In genomic region chr1:199691540-199691939, GRCh38 we compare ENCODE assay signal across 11 cellular contexts.
A peak's percentile ranks its signal among the peaks of the same experiment; 100 is the strongest.
DNase-seq lines count a peak whose midpoint lies in the region; ATAC-seq and TF ChIP-seq lines count a peak whose summit lies in the region.
"Had no signal": no experiment of that assay in that cellular context is flagged by ENCODE, and none has a peak within 500 bp of the region (broad histone marks: within the 10 kb centered on the region; RNA-seq: fewer than 3 reads in every experiment).

No MANE protein-coding gene starts in this region.

- H3K9me3 Mint-ChIP-seq in T-cell: no peaks in the 10 kb centered on the region
- H3K9me3 Mint-ChIP-seq: nephron; stimulated activated naive CD8-positive, alpha-beta T cell treated with anti-CD3 and anti-CD28 coated beads, Interleukin-15, amount 100 ng/mL, for 72 hours had no signal

- H3K4me3 ChIP-seq in SJCRH30: no peak overlapping the region
- H3K4me3 ChIP-seq: Peyer's patch had no signal

- H3K4me1 ChIP-seq in SJCRH30: no peaks in the 10 kb centered on the region
- H3K4me1 ChIP-seq: Peyer's patch had no signal

- TF ChIP-seq CTCF in AG09319 (IDR thresholded peaks at IDR 0.05; ENCODE audit: low read depth, low read length): no peak

- H3K27ac ChIP-seq in SJCRH30: no peak overlapping the region
- H3K27ac ChIP-seq: Peyer's patch had no signal

- CTCF ChIA-PET in T-cell (lab: Charles Lee): no interaction called here

- H3K4me1 Mint-ChIP-seq in T-cell: no peaks in the 10 kb centered on the region
- H3K4me1 Mint-ChIP-seq: stimulated activated naive CD8-positive, alpha-beta T cell treated with anti-CD3 and anti-CD28 coated beads, Interleukin-15, amount 100 ng/mL, for 72 hours had no signal

- DNase-seq in AG09319 (ENCODE audit: extremely low read depth, low read depth) (peak; percentile 8), HT-29 (ENCODE audit: low spot score) (peak; percentile 58), RPMI7951 (ENCODE audit: low read depth) (peak; percentile 80), glomerular endothelial cell (ENCODE audit: extremely low read depth, low read depth, low spot score) (peak; percentile 92), T-cell (no peak), SJCRH30 (no peak)
- no peak for DNase-seq in activated naive CD4-positive, alpha-beta T cell treated with anti-CD3 and anti-CD28 coated beads, Interleukin-2, amount 50 U/mL, for 16 hours
- DNase-seq: Peyer's patch; stimulated activated naive CD8-positive, alpha-beta T cell treated with anti-CD3 and anti-CD28 coated beads, Interleukin-15, amount 100 ng/mL, for 72 hours had no signal

- H3K4me3 Mint-ChIP-seq in T-cell: no peak overlapping the region
- H3K4me3 Mint-ChIP-seq: nephron; stimulated activated naive CD8-positive, alpha-beta T cell treated with anti-CD3 and anti-CD28 coated beads, Interleukin-15, amount 100 ng/mL, for 72 hours had no signal

- ATAC-seq in T-cell (replicated peaks in 1 of 4): no peak
- ATAC-seq in GM18907 (IDR thresholded peaks at IDR 0.05; ENCODE audit: unreplicated experiment): no peak
- ATAC-seq: stimulated activated naive CD8-positive, alpha-beta T cell treated with anti-CD3 and anti-CD28 coated beads, Interleukin-15, amount 100 ng/mL, for 72 hours had no signal

- no peaks in the 10 kb centered on the region for H3K36me3 Mint-ChIP-seq in T-cell

- H3K9me3 ChIP-seq in SJCRH30 (replicated peaks): no peaks in the 10 kb centered on the region
- H3K9me3 ChIP-seq: Peyer's patch had no signal

- peaks cover 31 to 32% of the 10 kb centered on the region in 2 donors for H3K27me3 Mint-ChIP-seq in T-cell

- no peaks in the 10 kb centered on the region for H3K27me3 ChIP-seq in SJCRH30
- H3K27me3 ChIP-seq: Peyer's patch had no signal

- H3K27ac Mint-ChIP-seq in T-cell: no peak overlapping the region
- H3K27ac Mint-ChIP-seq: stimulated activated naive CD8-positive, alpha-beta T cell treated with anti-CD3 and anti-CD28 coated beads, Interleukin-15, amount 100 ng/mL, for 72 hours had no signal

- POLR2A ChIA-PET in T-cell (lab: Charles Lee): no interaction called here

- H3K36me3 ChIP-seq in SJCRH30: no peaks in the 10 kb centered on the region
- H3K36me3 ChIP-seq: Peyer's patch had no signal

Comparison
In these comparisons a context has a peak if more than half of its experiments do, and no peak if none do; other contexts are left out.
1. DNase-seq: peak in AG09319 (single experiment), HT-29 (single experiment), RPMI7951 (single experiment) and glomerular endothelial cell (single experiment); none in activated naive CD4-positive, alpha-beta T cell treated with anti-CD3 and anti-CD28 coated beads, Interleukin-2, amount 50 U/mL, for 16 hours (single experiment), T-cell (0 of 34) and SJCRH30 (0 of 2).